25 cellular contexts compared by ENCODE assay signal in the genomic region with DNA sequence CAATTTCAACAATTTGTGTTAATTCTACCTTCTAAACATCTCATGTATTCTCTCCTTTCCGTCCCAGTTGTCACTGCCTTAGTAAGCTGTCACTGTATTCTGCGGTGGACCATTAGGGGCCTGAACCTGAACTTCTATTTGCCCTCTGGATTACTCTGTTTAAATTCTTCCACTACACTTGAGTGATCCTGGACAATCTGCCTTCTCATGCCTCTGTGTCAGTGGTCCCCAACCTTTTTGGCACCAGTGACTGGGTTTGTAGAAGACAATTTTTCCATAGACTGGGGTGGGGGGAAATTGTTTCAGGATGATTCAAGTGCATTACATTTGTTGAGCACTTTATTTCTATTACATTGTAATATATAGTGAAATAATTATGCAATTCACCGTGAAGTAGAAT.
"Had no signal": no experiment of that assay in that cellular context is flagged by ENCODE, and none has a peak within 500 bp of the region (broad histone marks: within the 10 kb centered on the region; RNA-seq: fewer than 3 reads in every experiment).

No MANE protein-coding gene starts in this region.

- H3K27ac ChIP-seq: colonic mucosa, coronary artery, dorsolateral prefrontal cortex, epithelial cell of prostate, esophagus muscularis mucosa, esophagus squamous epithelium, foreskin keratinocyte, gastrocnemius medialis, heart left ventricle, heart right ventricle had no signal

- ATAC-seq: effector memory CD8-positive, alpha-beta T cell; esophagus mucosa; foreskin keratinocyte; gastrocnemius medialis; heart left ventricle; heart right ventricle had no signal

- H3K4me1 ChIP-seq: colonic mucosa, esophagus squamous epithelium, foreskin keratinocyte, gastrocnemius medialis, heart left ventricle, heart right ventricle had no signal

- H3K4me3 Mint-ChIP-seq: dendritic cell treated with granulocyte-macrophage colony-stimulating factor and Interleukin-4, amounts not matched to agents 40 ng/mL and 50 ng/mL, for 4 days; effector memory CD8-positive, alpha-beta T cell; endodermal cell had no signal

- H3K27me3 Mint-ChIP-seq: dendritic cell treated with granulocyte-macrophage colony-stimulating factor and Interleukin-4, amounts not matched to agents 40 ng/mL and 50 ng/mL, for 4 days; effector memory CD8-positive, alpha-beta T cell had no signal

- H3K9me3 ChIP-seq: colonic mucosa, esophagus muscularis mucosa, esophagus squamous epithelium, gastrocnemius medialis, gastroesophageal sphincter had no signal

- H3K27ac Mint-ChIP-seq: dendritic cell treated with granulocyte-macrophage colony-stimulating factor and Interleukin-4, amounts not matched to agents 40 ng/mL and 50 ng/mL, for 4 days; effector memory CD8-positive, alpha-beta T cell; endodermal cell had no signal

- H3K9me3 Mint-ChIP-seq: endodermal cell had no signal

- H3K36me3 ChIP-seq: colonic mucosa, esophagus muscularis mucosa, esophagus squamous epithelium, gastrocnemius medialis, gastroesophageal sphincter, heart left ventricle, heart right ventricle had no signal

- H3K27me3 ChIP-seq: colonic mucosa, esophagus muscularis mucosa, esophagus squamous epithelium, foreskin keratinocyte, gastrocnemius medialis, gastroesophageal sphincter, heart left ventricle, heart right ventricle had no signal

- H3K4me1 Mint-ChIP-seq: endodermal cell had no signal

- H3K4me3 ChIP-seq: colonic mucosa, coronary artery, dorsolateral prefrontal cortex, esophagus muscularis mucosa, esophagus squamous epithelium, gastrocnemius medialis, gastroesophageal sphincter, heart left ventricle, heart right ventricle had no signal

- DNase-seq: colonic mucosa; cortex of kidney; dermis blood vessel endothelial cell; dorsolateral prefrontal cortex; effector CD4-positive, alpha-beta T cell; effector CD8-positive, alpha-beta T cell; effector memory CD4-positive, alpha-beta T cell; effector memory CD8-positive, alpha-beta T cell; endodermal cell; erythroblast; esophagus squamous epithelium; foreskin fibroblast; foreskin keratinocyte; foreskin melanocyte; gastrocnemius medialis; glutamatergic neuron; head of caudate nucleus; heart left ventricle; heart right ventricle had no signal
